In the genomic region with DNA sequence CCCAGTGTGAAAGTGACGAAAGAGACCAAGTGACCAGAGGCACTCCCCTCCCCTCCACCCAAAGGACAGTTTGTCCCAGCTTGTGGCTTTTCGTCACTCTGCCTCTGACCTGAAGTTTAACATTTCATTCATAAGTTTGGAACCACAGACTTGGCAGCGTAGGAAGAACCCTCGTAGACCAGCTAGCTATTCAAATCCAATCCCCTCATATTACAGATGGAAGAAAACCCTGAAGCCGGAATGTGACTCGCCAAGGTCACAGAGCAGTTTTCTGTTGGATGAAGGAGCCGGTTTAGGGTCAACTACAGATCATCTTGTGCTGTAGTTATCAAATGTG, we compare ENCODE assay signal across 1 cellular context.
TF ChIP-seq lines count a peak whose summit lies in the region.

No MANE protein-coding gene starts in this region.

TF ChIP-seq in HepG2, 621 proteins besides CTCF, POLR2A, EP300 and RAD21 (continued from another document and continues in another):
- TF ChIP-seq ARID4A (CRISPR knock-in tag; IDR thresholded peaks at IDR 0.05; ENCODE audit: borderline replicate concordance) (no peak), FOXC1 (CRISPR knock-in tag; IDR thresholded peaks at IDR 0.05; ENCODE audit: borderline replicate concordance) (no peak), ZNF879 (CRISPR knock-in tag; IDR thresholded peaks at IDR 0.05) (peak; percentile 25; the same call in 1 of the 2 replicates), SNAPC2 (CRISPR knock-in tag; IDR thresholded peaks at IDR 0.05) (no peak), TERF1 (CRISPR knock-in tag; IDR thresholded peaks at IDR 0.05) (no peak), ZNF790 (CRISPR knock-in tag; IDR thresholded peaks at IDR 0.05; ENCODE audit: borderline replicate concordance) (peak; percentile 85), RXRA (CRISPR knock-in tag; IDR thresholded peaks at IDR 0.05) (no peak), ELF4 (CRISPR knock-in tag; IDR thresholded peaks at IDR 0.05; ENCODE audit: borderline replicate concordance) (no peak), ZNF746 (CRISPR knock-in tag; IDR thresholded peaks at IDR 0.05) (no peak), AGO1 (IDR thresholded peaks at IDR 0.05; ENCODE audit: low read depth, low read length, poor library complexity, severe bottlenecking) (no peak), DRAP1 (CRISPR knock-in tag; IDR thresholded peaks at IDR 0.05) (no peak), IKZF4 (CRISPR knock-in tag; IDR thresholded peaks at IDR 0.05; ENCODE audit: borderline replicate concordance, low read depth, not compliant biosample characterization) (no peak), TMF1 (CRISPR knock-in tag; IDR thresholded peaks at IDR 0.05; ENCODE audit: low read depth) (no peak), JARID2 (CRISPR knock-in tag; IDR thresholded peaks at IDR 0.05; ENCODE audit: insufficient replicate concordance) (no peak), JDP2 (CRISPR knock-in tag; IDR thresholded peaks at IDR 0.05; ENCODE audit: borderline replicate concordance) (no peak), KDM1A (CRISPR knock-in tag; IDR thresholded peaks at IDR 0.05) (no peak), ZNF383 (CRISPR knock-in tag; IDR thresholded peaks at IDR 0.05; ENCODE audit: borderline replicate concordance) (no peak), TEAD3 (CRISPR knock-in tag; optimal IDR thresholded peaks at IDR 0.05; ENCODE audit: borderline replicate concordance) (peak; percentile 56), SIN3A (IDR thresholded peaks at IDR 0.05; ENCODE audit: borderline replicate concordance, low read depth, low read length) (peak; percentile 44; the same call in 1 of the 2 replicates), ARID5B (CRISPR knock-in tag; IDR thresholded peaks at IDR 0.05) (peak; percentile 11; the same call in 1 of the 2 replicates), NKX3-1 (CRISPR knock-in tag; IDR thresholded peaks at IDR 0.05) (no peak), ZNF670 (CRISPR knock-in tag; IDR thresholded peaks at IDR 0.05; ENCODE audit: borderline replicate concordance) (no peak), ZNF326 (CRISPR knock-in tag; IDR thresholded peaks at IDR 0.05; ENCODE audit: borderline replicate concordance) (no peak), ZNF253 (CRISPR knock-in tag; IDR thresholded peaks at IDR 0.05; ENCODE audit: borderline replicate concordance) (no peak), ZNF232 (CRISPR knock-in tag; IDR thresholded peaks at IDR 0.05; ENCODE audit: borderline replicate concordance) (no peak), SYNCRIP (IDR thresholded peaks at IDR 0.05; ENCODE audit: insufficient read depth, low read depth, low read length) (no peak), ZNF713 (CRISPR knock-in tag; IDR thresholded peaks at IDR 0.05) (no peak), ZFYVE20 (CRISPR knock-in tag; IDR thresholded peaks at IDR 0.05; ENCODE audit: borderline replicate concordance, low read depth) (no peak), THRA (CRISPR knock-in tag; IDR thresholded peaks at IDR 0.05; ENCODE audit: borderline replicate concordance) (no peak), SETDB1 (CRISPR knock-in tag; IDR thresholded peaks at IDR 0.05; ENCODE audit: borderline replicate concordance) (no peak), ZNF337 (CRISPR knock-in tag; IDR thresholded peaks at IDR 0.05; ENCODE audit: borderline replicate concordance, low read depth) (no peak), ISL2 (CRISPR knock-in tag; IDR thresholded peaks at IDR 0.05) (0 out of 2 replicates have a peak, but pooled peaks have one; percentile 11), ZSCAN21 (CRISPR knock-in tag; IDR thresholded peaks at IDR 0.05; ENCODE audit: borderline replicate concordance) (no peak), MLLT10 (CRISPR knock-in tag; IDR thresholded peaks at IDR 0.05) (no peak), YEATS2 (CRISPR knock-in tag; IDR thresholded peaks at IDR 0.05; ENCODE audit: borderline replicate concordance) (no peak), CBFB (CRISPR knock-in tag; IDR thresholded peaks at IDR 0.05) (no peak), ZFP1 (CRISPR knock-in tag; IDR thresholded peaks at IDR 0.05) (no peak), MEIS2 (CRISPR knock-in tag; IDR thresholded peaks at IDR 0.05) (no peak), SKI (IDR thresholded peaks at IDR 0.05; ENCODE audit: partially characterized antibody) (no peak), CHD4 (IDR thresholded peaks at IDR 0.05; ENCODE audit: borderline replicate concordance, low read length) (no peak), ZNF83 (CRISPR knock-in tag; IDR thresholded peaks at IDR 0.05; ENCODE audit: borderline replicate concordance) (no peak), PAF1 (CRISPR knock-in tag; IDR thresholded peaks at IDR 0.05) (no peak), KLF9 (CRISPR knock-in tag; IDR thresholded peaks at IDR 0.05; ENCODE audit: low read depth) (no peak), ZNF205 (CRISPR knock-in tag; IDR thresholded peaks at IDR 0.05) (no peak), ZNF576 (CRISPR knock-in tag; IDR thresholded peaks at IDR 0.05) (no peak), ZBTB7A (CRISPR knock-in tag; IDR thresholded peaks at IDR 0.05) (peak; percentile 16; the same call in 1 of the 2 replicates), ZNF615 (CRISPR knock-in tag; IDR thresholded peaks at IDR 0.05; ENCODE audit: borderline replicate concordance) (no peak), HMG20B (CRISPR knock-in tag; conservative IDR thresholded peaks at IDR 0.05) (no peak)
- TF ChIP-seq, protein P1, sequence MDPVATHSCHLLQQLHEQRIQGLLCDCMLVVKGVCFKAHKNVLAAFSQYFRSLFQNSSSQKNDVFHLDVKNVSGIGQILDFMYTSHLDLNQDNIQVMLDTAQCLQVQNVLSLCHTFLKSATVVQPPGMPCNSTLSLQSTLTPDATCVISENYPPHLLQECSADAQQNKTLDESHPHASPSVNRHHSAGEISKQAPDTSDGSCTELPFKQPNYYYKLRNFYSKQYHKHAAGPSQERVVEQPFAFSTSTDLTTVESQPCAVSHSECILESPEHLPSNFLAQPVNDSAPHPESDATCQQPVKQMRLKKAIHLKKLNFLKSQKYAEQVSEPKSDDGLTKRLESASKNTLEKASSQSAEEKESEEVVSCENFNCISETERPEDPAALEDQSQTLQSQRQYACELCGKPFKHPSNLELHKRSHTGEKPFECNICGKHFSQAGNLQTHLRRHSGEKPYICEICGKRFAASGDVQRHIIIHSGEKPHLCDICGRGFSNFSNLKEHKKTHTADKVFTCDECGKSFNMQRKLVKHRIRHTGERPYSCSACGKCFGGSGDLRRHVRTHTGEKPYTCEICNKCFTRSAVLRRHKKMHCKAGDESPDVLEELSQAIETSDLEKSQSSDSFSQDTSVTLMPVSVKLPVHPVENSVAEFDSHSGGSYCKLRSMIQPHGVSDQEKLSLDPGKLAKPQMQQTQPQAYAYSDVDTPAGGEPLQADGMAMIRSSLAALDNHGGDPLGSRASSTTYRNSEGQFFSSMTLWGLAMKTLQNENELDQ (CRISPR knock-in tag; IDR thresholded peaks at IDR 0.05; ENCODE audit: borderline replicate concordance) = no peak
- TF ChIP-seq, protein P2, sequence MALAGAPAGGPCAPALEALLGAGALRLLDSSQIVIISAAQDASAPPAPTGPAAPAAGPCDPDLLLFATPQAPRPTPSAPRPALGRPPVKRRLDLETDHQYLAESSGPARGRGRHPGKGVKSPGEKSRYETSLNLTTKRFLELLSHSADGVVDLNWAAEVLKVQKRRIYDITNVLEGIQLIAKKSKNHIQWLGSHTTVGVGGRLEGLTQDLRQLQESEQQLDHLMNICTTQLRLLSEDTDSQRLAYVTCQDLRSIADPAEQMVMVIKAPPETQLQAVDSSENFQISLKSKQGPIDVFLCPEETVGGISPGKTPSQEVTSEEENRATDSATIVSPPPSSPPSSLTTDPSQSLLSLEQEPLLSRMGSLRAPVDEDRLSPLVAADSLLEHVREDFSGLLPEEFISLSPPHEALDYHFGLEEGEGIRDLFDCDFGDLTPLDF (CRISPR knock-in tag; IDR thresholded peaks at IDR 0.05) = no peak; the same call in 1 of the 2 replicates
